8 cellular contexts compared by ENCODE assay signal in genomic region chr3:48465531-48466378, GRCh38. TPM values are rescaled to one million over a fixed set of nuclear protein-coding genes. Genes with fewer than 3 reads are reported as not detected.
DNase-seq lines count a peak whose midpoint lies in the region; ATAC-seq lines count a peak whose summit lies in the region.

No MANE protein-coding gene starts in this region.

- peaks cover 23 to 60% (median 59%) of the 10 kb centered on the region in 4 donors for H3K4me1 Mint-ChIP-seq in naive thymus-derived CD8-positive, alpha-beta T cell

- DNase-seq in DMS 273 treated with DMSO at 0.1 percent for 48 hours (lab: John Stamatoyannopoulos, UW) (peak; percentile 48), RPMI8226 (peak; percentile 92), fibroblast of peridontal ligament (ENCODE audit: extremely low read depth) (peak; percentile 100)
- DNase-seq in activated effector memory CD4-positive, alpha-beta T cell treated with Interleukin-2 at 50 U/mL for 16 hours, result peak; percentile 71
- peak; percentile 63 to 82 (median 73) for DNase-seq in naive thymus-derived CD8-positive, alpha-beta T cell
- DNase-seq in stimulated activated naive CD4-positive, alpha-beta T cell treated with Interleukin-2 at 50 U/mL for 16 hours (lab: John Stamatoyannopoulos, UW), result peak; percentile 76

- H3K27ac Mint-ChIP-seq in naive thymus-derived CD8-positive, alpha-beta T cell, result peak overlapping the region; percentile 79 to 100 (median 96)

- H3K27ac ChIP-seq in HUES64 (ENCODE audit: low read depth, low read length), result peak overlapping the region; percentile 99

- H3K36me3 Mint-ChIP-seq in naive thymus-derived CD8-positive, alpha-beta T cell, result peaks cover 0 to 29% (median 5%) of the 10 kb centered on the region in 3 donors

- H3K9me3 Mint-ChIP-seq in naive thymus-derived CD8-positive, alpha-beta T cell, result no peaks in the 10 kb centered on the region

- POLR2A ChIA-PET in naive thymus-derived CD8-positive, alpha-beta T cell (lab: Charles Lee), result interaction anchor here (1.7 to 3.8 kb wide), 10 partner anchors 9 to 50 kb away, joined by 7 to 33 read pairs (median 10); partner anchors contain the start of genes ATRIP, CCDC51, SHISA5 and TMA7

- H3K4me3 ChIP-seq in HUES64 (ENCODE audit: low read length), result no peak overlapping the region

- peak overlapping the region; percentile 84 to 93 (median 90) for H3K4me3 Mint-ChIP-seq in naive thymus-derived CD8-positive, alpha-beta T cell

- H3K4me1 ChIP-seq in HUES64 (ENCODE audit: insufficient read depth, low read length), result peaks cover 9% of the 10 kb centered on the region

- H3K27me3 Mint-ChIP-seq in naive thymus-derived CD8-positive, alpha-beta T cell, result no peaks in the 10 kb centered on the region

- peak overlapping the region; percentile 87 for H3K9ac ChIP-seq in HUES64 (ENCODE audit: low read depth, low read length)

- ATAC-seq in GM21423 (IDR thresholded peaks at IDR 0.05; ENCODE audit: unreplicated experiment), result peak; percentile 83
- peak; percentile 97 for ATAC-seq in naive thymus-derived CD8-positive, alpha-beta T cell

- no peaks in the 10 kb centered on the region for H3K27me3 ChIP-seq in HUES64 (ENCODE audit: insufficient read depth, low read length)

- H3K9me3 ChIP-seq in HUES64 (ENCODE audit: insufficient read depth, low read depth, low read length), result no peaks in the 10 kb centered on the region

- peaks cover 45% of the 10 kb centered on the region for H3K36me3 ChIP-seq in HUES64 (ENCODE audit: insufficient read depth, low read length)

- 62% methylated on average over 21 of the region's 21 CpGs for WGBS in HUES64

RNA-seq across cellular contexts. Expression of gene ATRIP, which starts 19.2 kb away (rescaled TPM):
- polyA plus RNA-seq in HUES64 (2013, experiment 1 of 2), result 13.5 TPM
- polyA plus RNA-seq in HUES64 (2013, experiment 2 of 2), result 18.0 TPM
- 10 to 100 TPM; 13.2 to 13.5 TPM for total RNA-seq in naive thymus-derived CD8-positive, alpha-beta T cell
- 10 to 100 TPM in 2 of 3 donors, 1 to 10 TPM in 1; 8.9 to 17.5 (median 13.1) TPM for polyA plus RNA-seq in naive thymus-derived CD8-positive, alpha-beta T cell

RNA-seq across cellular contexts. Expression of gene TMA7, which starts 25.7 kb away (rescaled TPM):
- 497 TPM for polyA plus RNA-seq in HUES64 (2013, experiment 1 of 2)
- polyA plus RNA-seq in HUES64 (2013, experiment 2 of 2), result 539 TPM
- total RNA-seq in naive thymus-derived CD8-positive, alpha-beta T cell, result 100 to 1,000 TPM; 274 to 291 TPM
- polyA plus RNA-seq in naive thymus-derived CD8-positive, alpha-beta T cell, result 100 to 1,000 TPM; 714 to 931 (median 847) TPM

RNA-seq across cellular contexts. Expression of gene CCDC51, which starts 25.8 kb away (rescaled TPM):
- polyA plus RNA-seq in HUES64 (2013, experiment 1 of 2), result 19.0 TPM
- 17.8 TPM for polyA plus RNA-seq in HUES64 (2013, experiment 2 of 2)
- total RNA-seq in naive thymus-derived CD8-positive, alpha-beta T cell, result 1 to 10 TPM; 4.6 to 4.7 TPM
- polyA plus RNA-seq in naive thymus-derived CD8-positive, alpha-beta T cell, result 10 to 100 TPM in 2 of 3 donors, 1 to 10 TPM in 1; 8.6 to 12.9 (median 11.8) TPM

RNA-seq across cellular contexts. Expression of gene PLXNB1, which starts 35.9 kb away (rescaled TPM):
- polyA plus RNA-seq in HUES64 (2013, experiment 1 of 2), result 81.0 TPM
- 87.6 TPM for polyA plus RNA-seq in HUES64 (2013, experiment 2 of 2)
- total RNA-seq in naive thymus-derived CD8-positive, alpha-beta T cell, result 1 to 10 TPM; 2.0 to 3.2 TPM
- polyA plus RNA-seq in naive thymus-derived CD8-positive, alpha-beta T cell, result not detected

RNA-seq across cellular contexts. Expression of gene SHISA5, which starts 38.2 kb away (rescaled TPM):
- polyA plus RNA-seq in HUES64 (2013, experiment 1 of 2), result 106 TPM
- 125 TPM for polyA plus RNA-seq in HUES64 (2013, experiment 2 of 2)
- 100 to 1,000 TPM; 176 to 186 TPM for total RNA-seq in naive thymus-derived CD8-positive, alpha-beta T cell
- 100 to 1,000 TPM; 341 to 364 (median 359) TPM for polyA plus RNA-seq in naive thymus-derived CD8-positive, alpha-beta T cell

Comparison
In these comparisons a context has a peak if more than half of its experiments do, and no peak if none do; other contexts are left out.
1. DNase-seq: peak in every context shown above with its lines; median percentile 100 in fibroblast of peridontal ligament; 92 in RPMI8226; 76 in stimulated activated naive CD4-positive, alpha-beta T cell treated with Interleukin-2 at 50 U/mL for 16 hours; 73 in naive thymus-derived CD8-positive, alpha-beta T cell; 71 in activated effector memory CD4-positive, alpha-beta T cell treated with Interleukin-2 at 50 U/mL for 16 hours; 48 in DMS 273 treated with DMSO at 0.1 percent for 48 hours.